29 cellular contexts compared by ENCODE assay signal in genomic region chr6:80134065-80134464, GRCh38.
"Had no signal": no experiment of that assay in that cellular context is flagged by ENCODE, and none has a peak within 500 bp of the region (broad histone marks: within the 10 kb centered on the region; RNA-seq: fewer than 3 reads in every experiment).

No MANE protein-coding gene starts in this region.

- H3K27me3 ChIP-seq: brain microvascular endothelial cell, cardiac muscle cell, colonic mucosa, esophagus muscularis mucosa had no signal

- DNase-seq: activated CD4-positive, alpha-beta memory T cell treated with anti-CD3 and anti-CD28 coated beads for 36 hours; activated CD4-positive, alpha-beta T cell treated with anti-CD3 and anti-CD28 coated beads for 36 hours; activated CD4-positive, alpha-beta T cell treated with anti-CD3 and anti-CD28 coated beads, Interleukin-2, amount 10 ng/mL, durations not matched to agents 24 days and 14 days; activated CD4-positive, CD25-positive, alpha-beta regulatory T cell; activated CD4-positive, CD25-positive, alpha-beta regulatory T cell treated with anti-CD3 and anti-CD28 coated beads, Interleukin-2, amount 50 U/mL, for 72 hours; activated CD8-positive, alpha-beta memory T cell treated with anti-CD3 and anti-CD28 coated beads, Interleukin-2, amount 50 U/mL, for 48 hours; activated gamma-delta T cell; activated naive CD4-positive, alpha-beta T cell; activated naive CD4-positive, alpha-beta T cell treated with anti-CD3 and anti-CD28 coated beads, Interleukin-2, amount 10 ng/mL, durations not matched to agents 7 days and 5 days; activated T-cell treated with anti-CD3 and anti-CD28 coated beads for 4 hours; activated T-cell treated with anti-CD3 and anti-CD28 coated beads, Interleukin-2, amount 50 U/mL, for 24 hours; activated T-cell treated with anti-CD3 and anti-CD28 coated beads, Interleukin-2, amount 50 U/mL, for 72 hours; amniotic stem cell; anterior cingulate cortex; brain microvascular endothelial cell; central memory CD4-positive, alpha-beta T cell; cerebellar nuclear complex; colonic mucosa; effector memory CD4-positive, alpha-beta T cell; endodermal cell; erythroblast; head of caudate nucleus; T-helper 1 cell; T-helper 17 cell; T1000 had no signal

- H3K27ac ChIP-seq: brain microvascular endothelial cell, cardiac muscle cell, colonic mucosa, esophagus muscularis mucosa had no signal

- H3K4me3 ChIP-seq: cardiac muscle cell, colonic mucosa, esophagus muscularis mucosa had no signal

- H3K36me3 ChIP-seq: brain microvascular endothelial cell, cardiac muscle cell, colonic mucosa had no signal

- H3K4me1 ChIP-seq: colonic mucosa had no signal

- H3K9me3 ChIP-seq: colonic mucosa, esophagus muscularis mucosa had no signal

- FAIRE-seq: astrocyte, frontal cortex had no signal

- ATAC-seq: activated CD4-positive, alpha-beta T cell treated with anti-CD3 and anti-CD28 coated beads for 36 hours; activated T-cell treated with anti-CD3 and anti-CD28 coated beads, Interleukin-2, amount 50 U/mL, for 72 hours; T-helper 17 cell had no signal
